In genomic region chr21:36045993-36046392, GRCh38 we compare ENCODE assay signal across 24 cellular contexts.
"Had no signal": no experiment of that assay in that cellular context is flagged by ENCODE, and none has a peak within 500 bp of the region (broad histone marks: within the 10 kb centered on the region; RNA-seq: fewer than 3 reads in every experiment).

No MANE protein-coding gene starts in this region.

- H3K27me3 ChIP-seq: ovary, right atrium auricular region, right lobe of liver, tibial nerve, uterus had no signal

- H3K4me3 ChIP-seq: left ventricle myocardium inferior, lung, mucosa of descending colon, ovary, right atrium auricular region, right lobe of liver, smooth muscle cell, tibial nerve, uterus had no signal

- H3K9me3 Mint-ChIP-seq: natural killer cell treated with Interleukin-12 subunit alpha and Interleukin-12 subunit beta and Interleukin-15 and Interleukin-18, amount 100 ng/mL, for 72 hours; stimulated activated memory B cell treated with anti-CD40 and anti-IgM and Interleukin-4, amounts not matched to agents 10 μg/mL and 1 μg/mL and 100 μg/mL, for 72 hours; stimulated activated naive CD8-positive, alpha-beta T cell treated with anti-CD3 and anti-CD28 coated beads, Interleukin-15, amount 100 ng/mL, for 72 hours; type B pancreatic cell had no signal

- H3K9me3 ChIP-seq: left ventricle myocardium inferior, mucosa of descending colon, ovary, right atrium auricular region, right lobe of liver, tibial nerve, uterus had no signal

- H3K4me2 ChIP-seq: smooth muscle cell had no signal

- ATAC-seq: left colon; mucosa of descending colon; naive thymus-derived CD4-positive, alpha-beta T cell; natural killer cell treated with Interleukin-12 subunit alpha and Interleukin-12 subunit beta and Interleukin-15 and Interleukin-18, amount 100 ng/mL, for 72 hours; stimulated activated memory B cell treated with anti-CD40 and anti-IgM and Interleukin-4, amounts not matched to agents 10 μg/mL and 1 μg/mL and 100 μg/mL, for 72 hours; stimulated activated naive CD8-positive, alpha-beta T cell treated with anti-CD3 and anti-CD28 coated beads, Interleukin-15, amount 100 ng/mL, for 72 hours had no signal

- H3K36me3 ChIP-seq: ovary, uterus had no signal

- H3K27ac ChIP-seq: left ventricle myocardium inferior, ovary, right atrium auricular region, right lobe of liver, tibial nerve, uterus had no signal

- FAIRE-seq: keratinocyte had no signal

- H3K4me1 ChIP-seq: left ventricle myocardium inferior, right atrium auricular region, right lobe of liver, tibial nerve, uterus had no signal

- DNase-seq: left colon; left ventricle myocardium inferior; midbrain; mucosa of descending colon; naive thymus-derived CD4-positive, alpha-beta T cell; ovary; right lobe of liver; stimulated activated CD4-positive, alpha-beta T cell treated with anti-CD3 and anti-CD28 coated beads, Interleukin-1b, Interleukin-23, amount 100 ng/mL, for 48 hours; stimulated activated CD4-positive, alpha-beta T cell treated with anti-CD3 and anti-CD28 coated beads, Interleukin-2, amount 100 ng/mL, for 48 hours; stimulated activated CD4-positive, alpha-beta T cell treated with anti-CD3 and anti-CD28 coated beads, Interleukin-4, amount 100 ng/mL, for 4 hours; stimulated activated CD8-positive, alpha-beta memory T cell treated with anti-CD3 and anti-CD28 coated beads, Interleukin-4, amount 100 ng/mL, for 48 hours; stimulated activated naive CD4-positive, alpha-beta T cell treated with Interleukin-2 at 50 U/mL for 16 hours; stimulated activated naive CD8-positive, alpha-beta T cell treated with anti-CD3 and anti-CD28 coated beads, Interleukin-15, amount 100 ng/mL, for 72 hours; substantia nigra; uterus had no signal

- H3K27ac Mint-ChIP-seq: natural killer cell treated with Interleukin-12 subunit alpha and Interleukin-12 subunit beta and Interleukin-15 and Interleukin-18, amount 100 ng/mL, for 72 hours; progenitor cell of endocrine pancreas; stimulated activated memory B cell treated with anti-CD40 and anti-IgM and Interleukin-4, amounts not matched to agents 10 μg/mL and 1 μg/mL and 100 μg/mL, for 72 hours; type B pancreatic cell had no signal
